Comparison of ENCODE assay signal across 10 cellular contexts in genomic region chr10:4033341-4033896, GRCh38.
DNase-seq lines count a peak whose midpoint lies in the region; ATAC-seq lines count a peak whose summit lies in the region.
"Had no signal": no experiment of that assay in that cellular context is flagged by ENCODE, and none has a peak within 500 bp of the region (broad histone marks: within the 10 kb centered on the region; RNA-seq: fewer than 3 reads in every experiment).

No MANE protein-coding gene starts in this region.

- peak; percentile 92 for ATAC-seq in HG02798 (IDR thresholded peaks at IDR 0.05; ENCODE audit: poor library complexity, unreplicated experiment)
- ATAC-seq: HCT116 had no signal

- H3K27ac ChIP-seq in thymus (ENCODE audit: low read depth), result peak overlapping the region; percentile 18

- H3K9me3 ChIP-seq in thymus (ENCODE audit: control insufficient read depth), result no peaks in the 10 kb centered on the region

- no peaks in the 10 kb centered on the region for H3K36me3 ChIP-seq in thymus (ENCODE audit: control insufficient read depth, insufficient read depth)

- DNase-seq in activated naive CD4-positive, alpha-beta T cell treated with Interleukin-2 at 50 U/mL for 16 hours, result peak; percentile 17
- no peak for DNase-seq in activated naive CD4-positive, alpha-beta T cell (lab: John Stamatoyannopoulos, UW)
- peak; percentile 42 for DNase-seq in RPMI7951 (ENCODE audit: low read depth)
- no peak for DNase-seq in COR-L47 (lab: John Stamatoyannopoulos, UW)
- no peak for DNase-seq in GDM1 (lab: John Stamatoyannopoulos, UW)
- no peak for DNase-seq in AG08396 (ENCODE audit: low spot score)
- DNase-seq: nephron progenitor cell had no signal

- H3K4me3 ChIP-seq in thymus (ENCODE audit: low read length), result no peak overlapping the region

- H3K27me3 ChIP-seq in thymus (ENCODE audit: control insufficient read depth, insufficient read depth), result no peaks in the 10 kb centered on the region

- 95% methylated on average over 8 of the region's 8 CpGs for WGBS in thymus

- no peaks in the 10 kb centered on the region for H3K4me1 ChIP-seq in thymus (ENCODE audit: control insufficient read depth, insufficient read depth, low read length)

Comparison
In these comparisons a context has a peak if more than half of its experiments do, and no peak if none do; other contexts are left out.
1. DNase-seq: peak in activated naive CD4-positive, alpha-beta T cell treated with Interleukin-2 at 50 U/mL for 16 hours (single experiment) and RPMI7951 (single experiment); none in activated naive CD4-positive, alpha-beta T cell (0 of 4), COR-L47 (single experiment), GDM1 (single experiment) and AG08396 (single experiment).